Comparison of ENCODE assay signal across 8 cellular contexts in the genomic region with DNA sequence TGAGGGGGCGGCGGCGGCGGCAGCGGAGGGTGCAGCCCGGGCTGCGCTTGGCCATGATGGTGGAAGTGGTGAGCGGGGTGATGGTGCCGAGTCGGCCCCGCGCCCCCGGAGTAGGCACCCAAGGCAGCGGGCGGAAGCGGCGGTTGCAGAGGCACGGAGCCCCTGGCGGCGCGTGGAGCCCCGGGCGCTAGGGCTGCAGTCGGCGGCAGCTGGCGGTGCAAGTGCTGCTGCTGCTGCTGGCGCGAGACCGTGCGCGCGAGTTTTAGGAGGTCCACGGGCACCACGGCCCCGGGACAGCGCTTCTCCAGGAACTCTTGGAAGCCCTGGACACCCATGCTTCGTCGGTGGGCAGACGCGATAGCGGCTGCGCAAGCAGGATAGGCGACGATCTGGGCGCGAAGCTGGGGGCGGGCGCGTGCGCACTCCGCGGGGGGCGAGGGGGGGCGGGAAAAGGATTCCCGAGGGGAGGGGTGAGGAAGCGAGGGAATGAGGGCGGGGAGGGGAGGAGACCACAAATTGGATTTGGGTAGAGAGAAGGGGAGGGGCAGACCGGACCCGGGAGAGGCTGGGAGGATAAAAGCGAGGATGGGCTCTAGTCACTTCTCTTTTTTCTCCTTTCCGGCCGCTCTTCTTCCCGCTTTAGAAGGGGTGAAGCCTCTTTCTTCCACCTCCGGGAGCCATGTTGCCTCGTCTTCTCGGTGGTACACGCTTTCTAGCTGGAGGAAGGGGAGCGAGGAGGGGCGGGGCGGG. TPM values are rescaled to one million over a fixed set of nuclear protein-coding genes. Genes with fewer than 3 reads are reported as not detected.
DNase-seq lines count a peak whose midpoint lies in the region; ATAC-seq, FAIRE-seq and TF ChIP-seq lines count a peak whose summit lies in the region.

Gene FAM120C (minus strand): TSS at position 391 of the 750 bp plus-strand sequence. CDS start 56 bp downstream, at position 335.

- TF ChIP-seq CTCF in astrocyte of the cerebellum (IDR thresholded peaks at IDR 0.05; ENCODE audit: low read depth, low read length, missing control alignments) (no peak), retinal pigment epithelial cell (conservative IDR thresholded peaks at IDR 0.05; ENCODE audit: low read depth, low read length) (no peak)

- DNase-seq in GM12891 (ENCODE audit: insufficient read length, low spot score) (peak; percentile 50), NCI-H187 treated with DMSO at 0.1 percent for 48 hours (lab: John Stamatoyannopoulos, UW) (peak; percentile 57), T-helper 22 cell (ENCODE audit: low read depth) (peak; percentile 39), astrocyte of the cerebellum (ENCODE audit: low read depth) (peak; percentile 23), hippocampal formation (lab: John Stamatoyannopoulos, UW) (peak; percentile 75 to 86), retinal pigment epithelial cell (ENCODE audit: low read depth) (no peak), cerebellar nuclear complex (lab: John Stamatoyannopoulos, UW) (no peak)

- in situ Hi-C loops in astrocyte of the cerebellum (cut with HindIII; ENCODE audit: low sequenced_read_pairs), result no loop called here

- peak; percentile 38 for ATAC-seq in HG02840 (IDR thresholded peaks at IDR 0.05; ENCODE audit: low FRiP score, unreplicated experiment)

- TF ChIP-seq POLR2A in GM12891 (IDR thresholded peaks at IDR 0.05; ENCODE audit: low read depth, low read length), result no peak

- FAIRE-seq in GM12891 (lab: Jason Lieb, UNC), result no peak

- H3K4me3 ChIP-seq in astrocyte of the cerebellum (ENCODE audit: low read depth, low read length) (peak within 1 kb of the TSS; percentile 54), retinal pigment epithelial cell (ENCODE audit: low read length) (peak within 1 kb of the TSS; percentile 63)

TF ChIP-seq in GM12891, 5 proteins besides CTCF, POLR2A, EP300 and RAD21:
- TF ChIP-seq PAX5 (IDR thresholded peaks at IDR 0.05; ENCODE audit: insufficient read depth, low read length, severe bottlenecking), result no peak
- TF ChIP-seq POLR2AphosphoS5 (IDR thresholded peaks at IDR 0.05; ENCODE audit: low read depth, low read length), result 0 out of 2 replicates have a peak, but pooled peaks have one; percentile 20

RNA-seq across cellular contexts. Expression of gene FAM120C, which starts in this region (rescaled TPM):
- 2.9 TPM for polyA plus RNA-seq in GM12891 (2012; ENCODE audit: low read depth, missing spikeins)

Comparison
In these comparisons a context has a peak if more than half of its experiments do, and no peak if none do; other contexts are left out.
1. DNase-seq: peak in GM12891 (single experiment), NCI-H187 treated with DMSO at 0.1 percent for 48 hours (single experiment), T-helper 22 cell (single experiment), astrocyte of the cerebellum (single experiment) and hippocampal formation (2 of 2); none in retinal pigment epithelial cell (single experiment) and cerebellar nuclear complex (0 of 2).